Comparison of ENCODE assay signal across 9 cellular contexts in the genomic region with DNA sequence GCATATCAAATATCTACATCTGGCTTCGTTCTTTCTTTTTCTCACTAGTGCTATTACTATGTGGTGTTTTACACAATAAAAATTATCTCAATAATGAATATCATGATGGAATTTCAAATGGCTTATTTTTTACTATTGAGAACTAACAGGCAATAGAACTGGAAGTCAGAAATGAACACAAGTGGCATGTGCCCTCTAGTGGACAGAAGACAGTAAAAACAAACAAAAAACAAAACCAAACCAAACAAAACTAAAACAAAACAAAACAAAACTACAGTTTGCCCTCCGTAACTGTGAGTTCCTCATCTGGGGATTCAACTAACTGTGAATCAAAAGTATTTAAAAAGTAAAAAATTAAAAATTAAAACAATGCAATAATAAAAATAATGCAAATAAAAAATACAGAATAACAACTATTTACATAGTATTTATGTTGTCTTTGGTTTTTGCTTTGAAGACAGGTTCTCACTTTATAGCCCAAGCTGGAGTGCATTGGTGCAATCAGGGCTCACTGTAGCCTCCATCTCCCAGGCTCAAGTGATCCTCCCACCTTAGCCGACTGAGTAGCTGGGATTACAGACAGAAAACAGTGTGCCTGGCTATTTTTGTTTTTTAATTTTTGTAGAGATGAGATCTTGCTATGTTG.
DNase-seq lines count a peak whose midpoint lies in the region; ATAC-seq and TF ChIP-seq lines count a peak whose summit lies in the region.
"Had no signal": no experiment of that assay in that cellular context is flagged by ENCODE, and none has a peak within 500 bp of the region (broad histone marks: within the 10 kb centered on the region; RNA-seq: fewer than 3 reads in every experiment).

No MANE protein-coding gene starts in this region.

- no peak overlapping the region for H3K4me3 ChIP-seq in RWPE2 (ENCODE audit: severe bottlenecking)
- no peak overlapping the region for H3K4me3 ChIP-seq in lower leg skin (ENCODE audit: low read depth, poor library complexity, severe bottlenecking)
- H3K4me3 ChIP-seq: lung had no signal

- no peaks in the 10 kb centered on the region for H3K4me1 ChIP-seq in RWPE2 (ENCODE audit: insufficient read depth, poor library complexity, severe bottlenecking)

- no peaks in the 10 kb centered on the region for H3K36me3 ChIP-seq in RWPE2 (ENCODE audit: low read depth)

- 31 to 62% methylated on average over 3 of the region's 3 CpGs for WGBS in lower leg skin, 2 donors

- intact Hi-C loops in lower leg skin (cut with DNase I; ENCODE audit: low total_unique reads), result no loop called here

- no peak overlapping the region for H3K27ac ChIP-seq in RWPE2 (ENCODE audit: poor library complexity, severe bottlenecking)

- TF ChIP-seq POLR2A in lower leg skin (IDR thresholded peaks at IDR 0.05), result no peak

- no peaks in the 10 kb centered on the region for H3K27me3 ChIP-seq in RWPE2 (ENCODE audit: insufficient read depth, poor library complexity, severe bottlenecking)

- DNase-seq in Caki2 (ENCODE audit: low read depth), result peak; percentile 4
- DNase-seq in RWPE2 (ENCODE audit: low spot score), result no peak
- peak; percentile 14 for DNase-seq in iPS-NIHi11 (ENCODE audit: low spot score)
- no peak for DNase-seq in DMS114 treated with DMSO at 0.1 percent for 48 hours (lab: John Stamatoyannopoulos, UW; ENCODE audit: unreplicated experiment)
- DNase-seq in lower leg skin (ENCODE audit: low spot score in 2 of 2), result no peak
- DNase-seq in DMS79 (lab: John Stamatoyannopoulos, UW), result no peak

- peak; percentile 80 for ATAC-seq in GM19372 (IDR thresholded peaks at IDR 0.05; ENCODE audit: low read depth, unreplicated experiment)
- ATAC-seq in HG03159 (IDR thresholded peaks at IDR 0.05; ENCODE audit: unreplicated experiment), result peak; percentile 92
- ATAC-seq in RWPE2 (ENCODE audit: low read depth), result no peak

- no peaks in the 10 kb centered on the region for H3K9me3 ChIP-seq in RWPE2 (ENCODE audit: severe bottlenecking)

- in situ Hi-C loops in Caki2 (cut with HindIII; ENCODE audit: low pct_unique_long_range_greater_than_20kb, low sequenced_read_pairs), result no loop called here

- TF ChIP-seq CTCF in RWPE2 (IDR thresholded peaks at IDR 0.05; ENCODE audit: poor library complexity, severe bottlenecking), result peak; percentile 88
- TF ChIP-seq CTCF in lower leg skin (IDR thresholded peaks at IDR 0.05), result no peak

Comparison
In these comparisons a context has a peak if more than half of its experiments do, and no peak if none do; other contexts are left out.
1. DNase-seq: peak in Caki2 (single experiment) and iPS-NIHi11 (single experiment); none in RWPE2 (single experiment), DMS114 treated with DMSO at 0.1 percent for 48 hours (single experiment), lower leg skin (0 of 2) and DMS79 (single experiment).